ENCODE assay signal across 19 cellular contexts in the genomic region with DNA sequence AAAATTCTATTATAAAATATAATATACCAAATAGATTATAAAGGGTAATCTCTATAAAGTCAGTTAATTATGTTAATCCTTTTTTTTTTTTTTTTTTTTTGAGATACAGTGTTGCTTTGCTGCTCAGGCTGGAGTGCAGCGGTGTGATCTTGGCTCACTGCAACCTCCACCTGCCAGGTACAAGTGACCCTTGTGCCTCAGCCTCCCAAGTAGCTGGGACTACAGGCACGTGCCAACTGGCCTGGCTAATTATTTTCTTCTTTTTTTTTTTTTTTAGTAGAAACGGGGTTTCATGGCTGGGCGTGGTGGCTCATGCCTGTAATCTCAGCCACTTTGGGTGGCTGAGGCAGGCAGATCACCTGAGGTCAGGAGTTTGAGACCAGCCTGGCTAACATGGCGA.
DNase-seq lines count a peak whose midpoint lies in the region; ATAC-seq, FAIRE-seq and TF ChIP-seq lines count a peak whose summit lies in the region.
"Had no signal": no experiment of that assay in that cellular context is flagged by ENCODE, and none has a peak within 500 bp of the region (broad histone marks: within the 10 kb centered on the region; RNA-seq: fewer than 3 reads in every experiment).

No MANE protein-coding gene starts in this region.

- no peak overlapping the region for H3K23ac ChIP-seq in mesenchymal stem cell (ENCODE audit: low read length in 2 of 2)
- no peak overlapping the region for H3K23ac ChIP-seq in trophoblast cell (ENCODE audit: low read length)

- H3K4me1 ChIP-seq in kidney (ENCODE audit: control insufficient read depth in 1 of 2, insufficient read depth in 1 of 2, low read depth in 1 of 2, low read length in 2 of 2): peaks cover 0 to 12% of the 10 kb centered on the region in 2 donors
- H3K4me1 ChIP-seq in mesenchymal stem cell (ENCODE audit: control insufficient read depth, insufficient read depth, low read depth, low read length): peaks cover 10% of the 10 kb centered on the region
- H3K4me1 ChIP-seq in trophoblast cell (ENCODE audit: control insufficient read depth in 1 of 2, insufficient read depth in 2 of 2, low read length in 2 of 2): peaks cover 15 to 18% of the 10 kb centered on the region in 2 experiments
- H3K4me1 ChIP-seq in mammary epithelial cell (ENCODE audit: insufficient read depth, low read length): no peaks in the 10 kb centered on the region
- H3K4me1 ChIP-seq: A549; BLaER1 treated with 17β-estradiol and CSF1 and Interleukin-3, amounts not matched to agents 10 nM and 100 nM; Caco-2 had no signal

- DNase-seq in kidney (no peak), mesenchymal stem cell (no peak), trophoblast cell (no peak), activated gamma-delta T cell treated with Interleukin-2 at 50 U/mL for 16 hours (no peak), mammary epithelial cell (no peak)
- DNase-seq: AML-193; Calu3; CD4-positive, alpha-beta T cell; CD8-positive, alpha-beta T cell; DMS79 treated with DMSO at 0.1 percent for 48 hours had no signal

- TF ChIP-seq CTCF in kidney (IDR thresholded peaks at IDR 0.05; ENCODE audit: borderline replicate concordance, extremely low read depth, insufficient read depth) (no peak), mammary epithelial cell (conservative IDR thresholded peaks at IDR 0.05 in 1 of 2, IDR thresholded peaks at IDR 0.05 in 1 of 2; ENCODE audit: extremely low read depth in 1 of 2, insufficient read depth in 1 of 2, low read depth in 1 of 2, low read length in 2 of 2) (no peak)

- H2BK15ac ChIP-seq in mesenchymal stem cell (ENCODE audit: low read depth, poor library complexity, severe bottlenecking): no peak overlapping the region

- H3K18ac ChIP-seq in mesenchymal stem cell (ENCODE audit: low read depth in 1 of 2, low read length in 2 of 2): no peak overlapping the region
- H3K18ac ChIP-seq in trophoblast cell (ENCODE audit: low read length): no peak overlapping the region

- H3K4me3 ChIP-seq in kidney (ENCODE audit: low read length in 2 of 2) (no peak overlapping the region), mesenchymal stem cell (ENCODE audit: insufficient read depth in 1 of 2, low read depth in 1 of 2, low read length in 2 of 2) (no peak overlapping the region), trophoblast cell (ENCODE audit: low read depth, low read length) (no peak overlapping the region), mammary epithelial cell (replicated peaks in 1 of 3; ENCODE audit: insufficient read depth in 1 of 3, low read depth in 2 of 3, low read length in 3 of 3) (no peak overlapping the region)
- H3K4me3 ChIP-seq: A549; BLaER1 treated with 17β-estradiol and CSF1 and Interleukin-3, amounts not matched to agents 10 nM and 100 nM had no signal

- peak overlapping the region; percentile 17 to 43 for H3K27ac ChIP-seq in kidney (ENCODE audit: low read depth in 2 of 2, low read length in 2 of 2)
- peak overlapping the region; percentile 66 for H3K27ac ChIP-seq in mesenchymal stem cell (ENCODE audit: low read length, poor library complexity, severe bottlenecking)
- H3K27ac ChIP-seq in trophoblast cell (ENCODE audit: low read depth, low read length): peak overlapping the region; percentile 34
- no peak overlapping the region for H3K27ac ChIP-seq in mammary epithelial cell (ENCODE audit: insufficient read depth, low read depth, low read length)
- H3K27ac ChIP-seq: 22Rv1; A549; BLaER1 treated with 17β-estradiol and CSF1 and Interleukin-3, amounts not matched to agents 10 nM and 100 nM; C4-2B had no signal

- H2AK5ac ChIP-seq in mesenchymal stem cell (ENCODE audit: low read length, severe bottlenecking) (no peak overlapping the region), trophoblast cell (ENCODE audit: low read length) (no peak overlapping the region)

- H2BK120ac ChIP-seq in mesenchymal stem cell (ENCODE audit: low read depth, low read length): no peak overlapping the region
- no peak overlapping the region for H2BK120ac ChIP-seq in trophoblast cell (ENCODE audit: insufficient read depth, low read length, poor library complexity)

- H3K9ac ChIP-seq in kidney (ENCODE audit: low read length in 2 of 2) (no peak overlapping the region), mesenchymal stem cell (ENCODE audit: low read length) (no peak overlapping the region), trophoblast cell (ENCODE audit: low read length) (no peak overlapping the region), mammary epithelial cell (ENCODE audit: insufficient read depth, low read length) (no peak overlapping the region)
- H3K9ac ChIP-seq: BLaER1 treated with 17β-estradiol and CSF1 and Interleukin-3, amounts not matched to agents 10 nM and 100 nM had no signal

- no peaks in the 10 kb centered on the region for H3K79me2 ChIP-seq in trophoblast cell (ENCODE audit: control insufficient read depth, insufficient read depth, low read length, poor library complexity)
- H3K79me2 ChIP-seq in mammary epithelial cell (ENCODE audit: insufficient read depth, low read length): no peaks in the 10 kb centered on the region

- no peaks in the 10 kb centered on the region for H3K9me3 ChIP-seq in kidney (ENCODE audit: control insufficient read depth in 1 of 2, low read length in 2 of 2)
- H3K9me3 ChIP-seq in mesenchymal stem cell (ENCODE audit: control insufficient read depth, low read length): no peaks in the 10 kb centered on the region
- no peaks in the 10 kb centered on the region for H3K9me3 ChIP-seq in trophoblast cell (ENCODE audit: insufficient read depth, low read depth, low read length)
- no peaks in the 10 kb centered on the region for H3K9me3 ChIP-seq in mammary epithelial cell (replicated peaks; ENCODE audit: insufficient read depth, low read length)
- H3K9me3 ChIP-seq: A549; BLaER1 treated with 17β-estradiol and CSF1 and Interleukin-3, amounts not matched to agents 10 nM and 100 nM; Caco-2 had no signal

- no TSS peak for BruUV-seq in mammary epithelial cell (replicated peaks; lab: Mats Ljungman, UMichigan)

- ATAC-seq in HG03439 (IDR thresholded peaks at IDR 0.05; ENCODE audit: unreplicated experiment): no peak
- ATAC-seq: A549; CD8-positive, alpha-beta T cell had no signal

- in situ Hi-C loops in mammary epithelial cell (cut with MboI; ENCODE audit: low sequenced_read_pairs in 2 of 2): no loop called here

- H3K79me1 ChIP-seq in mesenchymal stem cell (replicated peaks; ENCODE audit: low read length, poor library complexity, severe bottlenecking): peaks cover 11% of the 10 kb centered on the region
- peaks cover 20% of the 10 kb centered on the region for H3K79me1 ChIP-seq in trophoblast cell (ENCODE audit: low read length)

- FAIRE-seq in kidney (lab: Jason Lieb, UNC): no peak
- FAIRE-seq: A549, D721Med, G401.6, GM12891 had no signal

- intact Hi-C loops in kidney (cut with DNase I) (no loop called here), mammary epithelial cell (cut with micrococcal nuclease) (no loop called here)

- H3K14ac ChIP-seq in mesenchymal stem cell (ENCODE audit: low read length in 2 of 2) (no peak overlapping the region), trophoblast cell (ENCODE audit: low read length) (no peak overlapping the region)

- H4K8ac ChIP-seq in mesenchymal stem cell (ENCODE audit: low read length) (no peak overlapping the region), trophoblast cell (ENCODE audit: low read depth, low read length) (no peak overlapping the region)

- H2BK5ac ChIP-seq in mesenchymal stem cell (ENCODE audit: low read depth, low read length, poor library complexity, severe bottlenecking): no peak overlapping the region
- no peak overlapping the region for H2BK5ac ChIP-seq in trophoblast cell (ENCODE audit: low read depth, low read length, poor library complexity)

- H2AFZ ChIP-seq in mesenchymal stem cell (ENCODE audit: low read depth, low read length) (no peak overlapping the region), trophoblast cell (ENCODE audit: insufficient read depth, low read length, poor library complexity) (no peak overlapping the region), mammary epithelial cell (ENCODE audit: low read depth, low read length) (no peak overlapping the region)

- no peak overlapping the region for H4K12ac ChIP-seq in trophoblast cell (ENCODE audit: low read depth, low read length)

- CTCF ChIA-PET in mammary epithelial cell (lab: Charles Lee; ENCODE audit: low non-redundant PET): no interaction called here

- H3K4me2 ChIP-seq in mesenchymal stem cell (ENCODE audit: low read length, poor library complexity, severe bottlenecking): no peak overlapping the region
- H3K4me2 ChIP-seq in trophoblast cell (ENCODE audit: low read length): no peak overlapping the region
- H3K4me2 ChIP-seq in mammary epithelial cell (ENCODE audit: insufficient read depth, low read depth, low read length): no peak overlapping the region
- H3K4me2 ChIP-seq: A549; BLaER1 treated with 17β-estradiol and CSF1 and Interleukin-3, amounts not matched to agents 10 nM and 100 nM had no signal

- H2BK12ac ChIP-seq in mesenchymal stem cell (ENCODE audit: low read length in 2 of 2) (no peak overlapping the region), trophoblast cell (ENCODE audit: low read length) (peak overlapping the region; percentile 76)

- 80% methylated on average over 1 of the region's 5 CpGs for WGBS in mesenchymal stem cell
- WGBS in trophoblast cell (ENCODE audit: extremely low coverage, insufficient coverage, insufficient read length): no CpG with 5 or more reads among the region's 5 CpGs
- no CpG with 5 or more reads among the region's 5 CpGs for WGBS in mammary epithelial cell (ENCODE audit: low coverage, missing lambda C conversion rate)

- H4K20me1 ChIP-seq in mammary epithelial cell (ENCODE audit: insufficient read depth, low read length): no peaks in the 10 kb centered on the region
- H4K20me1 ChIP-seq: BLaER1 treated with 17β-estradiol and CSF1 and Interleukin-3, amounts not matched to agents 10 nM and 100 nM had no signal

- H3K27me3 ChIP-seq in mesenchymal stem cell (ENCODE audit: control insufficient read depth in 1 of 2, insufficient read depth in 1 of 2, low read length in 2 of 2): no peaks in the 10 kb centered on the region
- H3K27me3 ChIP-seq in trophoblast cell (ENCODE audit: insufficient read depth, low read length): no peaks in the 10 kb centered on the region
- H3K27me3 ChIP-seq in mammary epithelial cell (ENCODE audit: insufficient read depth, low read length): no peaks in the 10 kb centered on the region
- H3K27me3 ChIP-seq: BLaER1 treated with 17β-estradiol and CSF1 and Interleukin-3, amounts not matched to agents 10 nM and 100 nM had no signal

- H4K91ac ChIP-seq in mesenchymal stem cell (ENCODE audit: low read length) (no peak overlapping the region), trophoblast cell (ENCODE audit: low read depth, low read length) (peak overlapping the region; percentile 47)

- dilution Hi-C loops in mammary epithelial cell (cut with HindIII; ENCODE audit: low sequenced_read_pairs): no loop called here

- peaks cover 8 to 10% of the 10 kb centered on the region in 2 donors for H3K36me3 ChIP-seq in kidney (ENCODE audit: control insufficient read depth in 1 of 2, insufficient read depth in 2 of 2, low read length in 2 of 2)
- H3K36me3 ChIP-seq in mesenchymal stem cell (ENCODE audit: control insufficient read depth in 1 of 2, insufficient read depth in 2 of 2, low read depth in 1 of 2, low read length in 2 of 2): peaks cover 0 to 12% of the 10 kb centered on the region in 2 experiments
- H3K36me3 ChIP-seq in trophoblast cell (ENCODE audit: control insufficient read depth in 1 of 2, insufficient read depth in 2 of 2, low read length in 2 of 2): peaks cover 8 to 19% of the 10 kb centered on the region in 2 experiments
- no peaks in the 10 kb centered on the region for H3K36me3 ChIP-seq in mammary epithelial cell (ENCODE audit: insufficient read depth, low read length)
- H3K36me3 ChIP-seq: BLaER1 treated with 17β-estradiol and CSF1 and Interleukin-3, amounts not matched to agents 10 nM and 100 nM had no signal

- no peak overlapping the region for H3K4ac ChIP-seq in mesenchymal stem cell (ENCODE audit: low read depth in 1 of 2, low read length in 2 of 2)
- no peak overlapping the region for H3K4ac ChIP-seq in trophoblast cell (ENCODE audit: low read depth, low read length)
